15 cellular contexts compared by ENCODE assay signal in the genomic region with DNA sequence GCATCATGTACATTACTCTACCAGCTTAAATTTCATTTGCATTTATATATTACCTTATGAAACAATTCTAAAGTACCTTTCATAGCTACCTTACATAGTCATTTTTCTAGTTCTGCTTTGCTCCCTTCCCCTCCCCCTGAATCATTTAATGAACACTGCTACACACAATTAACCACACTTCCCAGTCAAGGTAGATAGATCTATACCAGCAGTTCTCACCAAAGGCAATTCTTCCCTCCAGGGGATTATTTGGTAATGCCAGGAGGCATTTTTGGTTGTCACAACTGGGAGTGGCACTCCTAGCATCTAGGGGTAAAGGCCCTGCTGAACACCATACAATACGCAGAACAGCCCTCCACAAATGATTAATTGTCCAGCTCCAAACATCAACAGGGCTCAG. TPM values are rescaled to one million over a fixed set of nuclear protein-coding genes. Genes with fewer than 3 reads are reported as not detected.
DNase-seq lines count a peak whose midpoint lies in the region; ATAC-seq and TF ChIP-seq lines count a peak whose summit lies in the region.
"Had no signal": no experiment of that assay in that cellular context is flagged by ENCODE, and none has a peak within 500 bp of the region (broad histone marks: within the 10 kb centered on the region; RNA-seq: fewer than 3 reads in every experiment).

No MANE protein-coding gene starts in this region.

- H3K4me2 ChIP-seq in BLaER1 (peak overlapping the region; percentile 85), DOHH2 (ENCODE audit: low read length) (peak overlapping the region; percentile 77)
- H3K4me2 ChIP-seq: KMS-11 had no signal

- H3K4me3 Mint-ChIP-seq in activated B cell treated with CpG ODN at 0.5 μM for 24 hours = peak overlapping the region; percentile 44

- H3F3A ChIP-seq in DOHH2 (ENCODE audit: control insufficient read depth, insufficient read depth) = peaks cover 18% of the 10 kb centered on the region

- peaks cover 81% of the 10 kb centered on the region for H4K20me1 ChIP-seq in BLaER1
- peaks cover 9% of the 10 kb centered on the region; the same call in 1 of the 2 replicates for H4K20me1 ChIP-seq in DOHH2 (ENCODE audit: control insufficient read depth, insufficient read depth, low read depth, low read length)

- no peak overlapping the region for H3K4me3 ChIP-seq in BLaER1
- H3K4me3 ChIP-seq in DOHH2 (ENCODE audit: low read length) = peak overlapping the region; percentile 66
- peak overlapping the region; percentile 73 for H3K4me3 ChIP-seq in lower lobe of right lung
- H3K4me3 ChIP-seq: sigmoid colon, suprapubic skin had no signal

- H3K4me1 Mint-ChIP-seq in activated B cell treated with CpG ODN at 0.5 μM for 24 hours = peaks cover 82% of the 10 kb centered on the region

- POLR2A ChIA-PET in activated B cell treated with CpG ODN at 0.5 μM for 24 hours (lab: Charles Lee) = interaction anchor here (1.2 to 5.1 kb wide), 3 partner anchors 35 to 53 kb away, joined by 5 to 37 read pairs (median 7); no protein-coding TSS in a partner anchor

- H3K9me2 ChIP-seq in DOHH2 (replicated peaks; ENCODE audit: control insufficient read depth, low read length) = no peaks in the 10 kb centered on the region

- no peaks in the 10 kb centered on the region for H3K27me3 Mint-ChIP-seq in activated B cell treated with CpG ODN at 0.5 μM for 24 hours

- ATAC-seq in activated B cell treated with CpG ODN at 0.5 μM for 24 hours (ENCODE audit: low read depth) (no peak), lower lobe of right lung (no peak), HG02610 (IDR thresholded peaks at IDR 0.05; ENCODE audit: unreplicated experiment) (no peak), GM19324 (IDR thresholded peaks at IDR 0.05; ENCODE audit: low FRiP score, unreplicated experiment) (no peak)

- H3K27me3 ChIP-seq in BLaER1 = no peaks in the 10 kb centered on the region
- no peaks in the 10 kb centered on the region for H3K27me3 ChIP-seq in DOHH2 (ENCODE audit: control insufficient read depth, low read length)
- H3K27me3 ChIP-seq in lower lobe of right lung (ENCODE audit: low read depth) = no peaks in the 10 kb centered on the region
- H3K27me3 ChIP-seq: sigmoid colon, suprapubic skin had no signal

- CTCF ChIA-PET in activated B cell treated with CpG ODN at 0.5 μM for 24 hours (lab: Charles Lee) = interaction anchor here (1.0 to 1.2 kb wide), 2 partner anchors 77 to 182 kb away, joined by 3 read pairs; no protein-coding TSS in a partner anchor

- H3K27ac ChIP-seq in BLaER1 = no peak overlapping the region
- peak overlapping the region; percentile 90 for H3K27ac ChIP-seq in DOHH2 (ENCODE audit: low read depth, low read length)
- H3K27ac ChIP-seq in lower lobe of right lung = peak overlapping the region; percentile 97
- H3K27ac ChIP-seq: KMS-11, suprapubic skin had no signal

- DNase-seq in activated B cell treated with CpG ODN at 0.5 μM for 24 hours (no peak), lower lobe of right lung (no peak), H4 (ENCODE audit: low spot score) (no peak), NCI-H1092 treated with DMSO at 0.1 percent for 48 hours (lab: John Stamatoyannopoulos, UW) (no peak)
- DNase-seq: aorta; foreskin melanocyte; NCI-H2029 treated with DMSO at 0.1 percent for 48 hours; NK-92 treated with Interleukin-12 subunit alpha and Interleukin-12 subunit beta, amount 100 ng/mL, for 24 hours; sigmoid colon had no signal

- H3K9me3 ChIP-seq in BLaER1 (no peaks in the 10 kb centered on the region), DOHH2 (ENCODE audit: control insufficient read depth, insufficient read depth, low read length) (no peaks in the 10 kb centered on the region), lower lobe of right lung (no peaks in the 10 kb centered on the region)
- H3K9me3 ChIP-seq: sigmoid colon, suprapubic skin had no signal

- H3K4me1 ChIP-seq in BLaER1 (peaks cover 64% of the 10 kb centered on the region), DOHH2 (ENCODE audit: control insufficient read depth, low read length) (peaks cover 67% of the 10 kb centered on the region), lower lobe of right lung (peaks cover 58% of the 10 kb centered on the region)

- H3K27ac Mint-ChIP-seq in activated B cell treated with CpG ODN at 0.5 μM for 24 hours = peak overlapping the region; percentile 25

- H3K36me3 Mint-ChIP-seq in activated B cell treated with CpG ODN at 0.5 μM for 24 hours (ENCODE audit: low read depth) = peaks cover 65% of the 10 kb centered on the region

- intact Hi-C loops in activated B cell treated with CpG ODN at 0.5 μM for 24 hours (cut with micrococcal nuclease) (loop anchor here (1.0 kb wide), 1 partner anchor 9 kb away; no protein-coding TSS in a partner anchor), lower lobe of right lung (cut with DNase I) (no loop called here)

- H3K79me2 ChIP-seq in DOHH2 (ENCODE audit: control insufficient read depth, low read length) = peaks cover 91% of the 10 kb centered on the region

- no peak overlapping the region for H3K9ac ChIP-seq in BLaER1
- H3K9ac ChIP-seq: KMS-11 had no signal

- TF ChIP-seq CTCF in DOHH2 (IDR thresholded peaks at IDR 0.05; ENCODE audit: low read depth, low read length, poor library complexity, severe bottlenecking) (no peak), activated B cell treated with CpG ODN at 0.5 μM for 24 hours (IDR thresholded peaks at IDR 0.05) (no peak), lower lobe of right lung (IDR thresholded peaks at IDR 0.05) (no peak)

- no peaks in the 10 kb centered on the region for H3K9me3 Mint-ChIP-seq in activated B cell treated with CpG ODN at 0.5 μM for 24 hours

- peaks cover 25% of the 10 kb centered on the region for H3K36me3 ChIP-seq in BLaER1
- H3K36me3 ChIP-seq in DOHH2 (ENCODE audit: control insufficient read depth, low read length) = peaks cover 71% of the 10 kb centered on the region
- H3K36me3 ChIP-seq in lower lobe of right lung = peaks cover 24% of the 10 kb centered on the region

RNA-seq across cellular contexts. Expression of gene GPCPD1, which starts 4.5 kb away (rescaled TPM):
- total RNA-seq in activated B cell treated with CpG ODN at 0.5 μM for 24 hours (67.4 and 91.4 TPM in 2 replicates), lower lobe of right lung (120 TPM)
- total RNA-seq in H4 (2014; rRNA removed; shearing (Covaris generic)) = 1.4 and 4.5 TPM in 2 replicates

Comparison
In these comparisons a context has a peak if more than half of its experiments do, and no peak if none do; other contexts are left out.
1. RNA of gene GPCPD1, which starts 4.5 kb away (total RNA-seq): 120 TPM in lower lobe of right lung (single experiment) and 67.4 to 91.4 TPM in activated B cell treated with CpG ODN at 0.5 μM for 24 hours; 1.4 to 4.5 TPM in H4; every median in the first group is over 10 times any median in the second.